In genomic region chr15:84752700-84753099, GRCh38 we compare ENCODE assay signal across 12 cellular contexts. TPM values are rescaled to one million over a fixed set of nuclear protein-coding genes. Genes with fewer than 3 reads are reported as not detected.
DNase-seq lines count a peak whose midpoint lies in the region; ATAC-seq and TF ChIP-seq lines count a peak whose summit lies in the region.
"Had no signal": no experiment of that assay in that cellular context is flagged by ENCODE, and none has a peak within 500 bp of the region (broad histone marks: within the 10 kb centered on the region; RNA-seq: fewer than 3 reads in every experiment).

No MANE protein-coding gene starts in this region.

- H3K9me3 Mint-ChIP-seq in MCF 10A (ENCODE audit: unreplicated experiment): no peaks in the 10 kb centered on the region

- H3K36me3 Mint-ChIP-seq in MCF 10A (ENCODE audit: insufficient read depth, unreplicated experiment): peaks cover 13% of the 10 kb centered on the region

- H3K4me3 ChIP-seq in mammary epithelial cell (replicated peaks in 1 of 3; ENCODE audit: insufficient read depth in 1 of 3, low read depth in 2 of 3, low read length in 3 of 3) (no peak overlapping the region), body of pancreas (no peak overlapping the region), right lobe of liver (no peak overlapping the region), upper lobe of right lung (no peak overlapping the region), thyroid gland (replicated peaks in 1 of 3) (no peak overlapping the region)

- TF ChIP-seq CTCF in MCF 10A (IDR thresholded peaks at IDR 0.05; ENCODE audit: unreplicated experiment): no peak
- no peak for TF ChIP-seq CTCF in mammary epithelial cell (conservative IDR thresholded peaks at IDR 0.05 in 1 of 2, IDR thresholded peaks at IDR 0.05 in 1 of 2; ENCODE audit: extremely low read depth in 1 of 2, insufficient read depth in 1 of 2, low read depth in 1 of 2, low read length in 2 of 2)
- TF ChIP-seq CTCF in body of pancreas (IDR thresholded peaks at IDR 0.05): no peak
- TF ChIP-seq CTCF in right lobe of liver (IDR thresholded peaks at IDR 0.05): no peak
- TF ChIP-seq CTCF in upper lobe of right lung (IDR thresholded peaks at IDR 0.05): no peak
- TF ChIP-seq CTCF in thyroid gland (IDR thresholded peaks at IDR 0.05): no peak

- no peaks in the 10 kb centered on the region for H4K20me1 ChIP-seq in mammary epithelial cell (ENCODE audit: insufficient read depth, low read length)

- no peak overlapping the region for H3K4me2 ChIP-seq in mammary epithelial cell (ENCODE audit: insufficient read depth, low read depth, low read length)

- H3K27ac ChIP-seq in mammary epithelial cell (ENCODE audit: insufficient read depth, low read depth, low read length): no peak overlapping the region
- H3K27ac ChIP-seq in body of pancreas: peak overlapping the region; percentile 19 to 76 (median 61)
- H3K27ac ChIP-seq in right lobe of liver: peak overlapping the region; percentile 74 to 99 (median 81)
- peak overlapping the region; percentile 47 for H3K27ac ChIP-seq in upper lobe of right lung
- H3K27ac ChIP-seq in thyroid gland: no peak overlapping the region
- H3K27ac ChIP-seq: RWPE1 had no signal

- H3K27me3 Mint-ChIP-seq in MCF 10A (ENCODE audit: insufficient read depth, unreplicated experiment): no peaks in the 10 kb centered on the region

- CTCF ChIA-PET in MCF 10A (lab: Yijun Ruan, JAX): interaction anchor here (0.7 to 1.4 kb wide), 3 partner anchors 98 to 290 kb away, joined by 3 to 4 read pairs (median 3); no protein-coding TSS in a partner anchor
- CTCF ChIA-PET in mammary epithelial cell (lab: Charles Lee; ENCODE audit: low non-redundant PET): no interaction called here

- H3K4me1 Mint-ChIP-seq in MCF 10A (ENCODE audit: insufficient read depth, unreplicated experiment): peaks cover 28% of the 10 kb centered on the region

- H3K4me3 Mint-ChIP-seq in MCF 10A (ENCODE audit: unreplicated experiment): no peak overlapping the region

- no peak overlapping the region for H2AFZ ChIP-seq in mammary epithelial cell (ENCODE audit: low read depth, low read length)

- intact Hi-C loops in MCF 10A (cut with micrococcal nuclease) (no loop called here), mammary epithelial cell (cut with micrococcal nuclease) (no loop called here), body of pancreas (cut with DNase I) (no loop called here), right lobe of liver (cut with DNase I) (no loop called here), upper lobe of right lung (cut with DNase I) (no loop called here), thyroid gland (cut with DNase I) (loop anchor here (5.0 kb wide), 1 partner anchor 180 kb away; no protein-coding TSS in a partner anchor)

- dilution Hi-C loops in mammary epithelial cell (cut with HindIII; ENCODE audit: low sequenced_read_pairs): no loop called here

- no peak for ATAC-seq in body of pancreas
- peak; percentile 20 to 47 (median 36) for ATAC-seq in right lobe of liver
- no peak for ATAC-seq in upper lobe of right lung

- H3K4me1 ChIP-seq in mammary epithelial cell (ENCODE audit: insufficient read depth, low read length) (peaks cover 15% of the 10 kb centered on the region), body of pancreas (peaks cover 76% of the 10 kb centered on the region), right lobe of liver (peaks cover 0 to 83% (median 39%) of the 10 kb centered on the region in 4 donors), upper lobe of right lung (peaks cover 52% of the 10 kb centered on the region), thyroid gland (peaks cover 23 to 42% of the 10 kb centered on the region in 2 donors)

- WGBS in mammary epithelial cell (ENCODE audit: low coverage, missing lambda C conversion rate): 95% methylated on average over 3 of the region's 3 CpGs
- WGBS in body of pancreas, 2 donors: 24 to 33% methylated on average over 3 of the region's 3 CpGs
- 20% methylated on average over 3 of the region's 3 CpGs for WGBS in right lobe of liver (ENCODE audit: insufficient coverage, low coverage, low lambda C conversion rate, missing lambda C conversion rate)
- 61 to 62% methylated on average over 3 of the region's 3 CpGs for WGBS in thyroid gland, 2 donors

- no peak for TF ChIP-seq POLR2A in body of pancreas (IDR thresholded peaks at IDR 0.05)
- no peak for TF ChIP-seq POLR2A in right lobe of liver (IDR thresholded peaks at IDR 0.05)
- TF ChIP-seq POLR2A in thyroid gland (IDR thresholded peaks at IDR 0.05): no peak

- H3K27me3 ChIP-seq in mammary epithelial cell (ENCODE audit: insufficient read depth, low read length) (no peaks in the 10 kb centered on the region), body of pancreas (no peaks in the 10 kb centered on the region), right lobe of liver (no peaks in the 10 kb centered on the region), upper lobe of right lung (no peaks in the 10 kb centered on the region), thyroid gland (no peaks in the 10 kb centered on the region)

- peak; percentile 24 for DNase-seq in MCF 10A (ENCODE audit: unreplicated experiment)
- no peak for DNase-seq in mammary epithelial cell
- peak in 1 of 4 donors; percentile 28 for DNase-seq in body of pancreas
- DNase-seq in right lobe of liver: peak in 1 of 3 donors; percentile 29
- no peak for DNase-seq in upper lobe of right lung
- DNase-seq in thyroid gland: no peak
- no peak for DNase-seq in stimulated activated CD4-positive, alpha-beta T cell treated with anti-CD3 and anti-CD28 coated beads, Interleukin-1b, Interleukin-23, amount 100 ng/mL, for 48 hours
- DNase-seq in CD1c-positive myeloid dendritic cell (ENCODE audit: extremely low spot score): no peak
- DNase-seq: AML-193, head of caudate nucleus, NCI-H1436 treated with DMSO at 0.1 percent for 48 hours had no signal

- peaks cover 91% of the 10 kb centered on the region for H3K79me2 ChIP-seq in mammary epithelial cell (ENCODE audit: insufficient read depth, low read length)

- H3K9me3 ChIP-seq in mammary epithelial cell (replicated peaks; ENCODE audit: insufficient read depth, low read length) (no peaks in the 10 kb centered on the region), body of pancreas (no peaks in the 10 kb centered on the region), right lobe of liver (no peaks in the 10 kb centered on the region), upper lobe of right lung (no peaks in the 10 kb centered on the region), thyroid gland (no peaks in the 10 kb centered on the region)

- peak overlapping the region; percentile 10 for H3K27ac Mint-ChIP-seq in MCF 10A (ENCODE audit: low read depth, unreplicated experiment)

- no TSS peak for BruUV-seq in MCF 10A (replicated peaks; lab: Mats Ljungman, UMichigan)
- no TSS peak for BruUV-seq in mammary epithelial cell (replicated peaks; lab: Mats Ljungman, UMichigan)

- POLR2A ChIA-PET in MCF 10A (lab: Yijun Ruan, JAX): interaction anchor here (0.6 to 4.6 kb wide), 7 partner anchors 19 to 104 kb away, joined by 3 to 64 read pairs (median 3); partner anchors contain the start of genes SEC11A and WDR73

- in situ Hi-C loops in mammary epithelial cell (cut with MboI; ENCODE audit: low sequenced_read_pairs in 2 of 2): no loop called here

- H3K9ac ChIP-seq in mammary epithelial cell (ENCODE audit: insufficient read depth, low read length): no peak overlapping the region

- H3K36me3 ChIP-seq in mammary epithelial cell (ENCODE audit: insufficient read depth, low read length) (no peaks in the 10 kb centered on the region), body of pancreas (replicated peaks in 1 of 2; ENCODE audit: insufficient read depth in 1 of 2, low read depth in 2 of 2) (no peaks in the 10 kb centered on the region), right lobe of liver (no peaks in the 10 kb centered on the region), upper lobe of right lung (no peaks in the 10 kb centered on the region), thyroid gland (no peaks in the 10 kb centered on the region)

RNA-seq across cellular contexts. Expression of gene ZNF592, which starts 4.3 kb away (rescaled TPM):
- 27.0 and 27.5 TPM in 2 replicates for total RNA-seq in MCF 10A (2022)
- total RNA-seq in mammary epithelial cell: 10 to 100 TPM in 1 of 2 donors, 1 to 10 TPM in 1; 9.7 to 19.5 TPM
- 9.1 TPM for polyA plus RNA-seq in mammary epithelial cell
- polyA minus RNA-seq in mammary epithelial cell: 20.7 TPM
- total RNA-seq in body of pancreas: 10 to 100 TPM; 14.3 to 20.8 TPM
- 10 to 100 TPM; 10.8 to 13.2 (median 12.1) TPM for total RNA-seq in right lobe of liver
- total RNA-seq in upper lobe of right lung: 33.3 TPM
- 10 to 100 TPM; 18.3 to 28.0 (median 21.2) TPM for total RNA-seq in thyroid gland

RNA-seq across cellular contexts. Expression of gene SEC11A, which starts 36.8 kb away (rescaled TPM):
- 192 and 197 TPM in 2 replicates for total RNA-seq in MCF 10A (2022)
- 100 to 1,000 TPM; 130 to 146 TPM for total RNA-seq in mammary epithelial cell
- 107 TPM for polyA plus RNA-seq in mammary epithelial cell
- 39.0 TPM for polyA minus RNA-seq in mammary epithelial cell
- total RNA-seq in body of pancreas: 10 to 100 TPM; 83.8 to 89.3 TPM
- 10 to 100 TPM; 58.7 to 71.5 (median 65.3) TPM for total RNA-seq in right lobe of liver
- 168 TPM for total RNA-seq in upper lobe of right lung
- 100 to 1,000 TPM; 170 to 304 (median 182) TPM for total RNA-seq in thyroid gland

Comparison
In these comparisons a context has a peak if more than half of its experiments do, and no peak if none do; other contexts are left out.
1. H3K27ac ChIP-seq: peak in body of pancreas (4 of 4), right lobe of liver (3 of 3) and upper lobe of right lung (single experiment); none in mammary epithelial cell (single experiment) and thyroid gland (0 of 3).
2. ATAC-seq: peak in right lobe of liver (4 of 4); none in body of pancreas (single experiment) and upper lobe of right lung (single experiment).